8 cellular contexts compared by ENCODE assay signal in the genomic region with DNA sequence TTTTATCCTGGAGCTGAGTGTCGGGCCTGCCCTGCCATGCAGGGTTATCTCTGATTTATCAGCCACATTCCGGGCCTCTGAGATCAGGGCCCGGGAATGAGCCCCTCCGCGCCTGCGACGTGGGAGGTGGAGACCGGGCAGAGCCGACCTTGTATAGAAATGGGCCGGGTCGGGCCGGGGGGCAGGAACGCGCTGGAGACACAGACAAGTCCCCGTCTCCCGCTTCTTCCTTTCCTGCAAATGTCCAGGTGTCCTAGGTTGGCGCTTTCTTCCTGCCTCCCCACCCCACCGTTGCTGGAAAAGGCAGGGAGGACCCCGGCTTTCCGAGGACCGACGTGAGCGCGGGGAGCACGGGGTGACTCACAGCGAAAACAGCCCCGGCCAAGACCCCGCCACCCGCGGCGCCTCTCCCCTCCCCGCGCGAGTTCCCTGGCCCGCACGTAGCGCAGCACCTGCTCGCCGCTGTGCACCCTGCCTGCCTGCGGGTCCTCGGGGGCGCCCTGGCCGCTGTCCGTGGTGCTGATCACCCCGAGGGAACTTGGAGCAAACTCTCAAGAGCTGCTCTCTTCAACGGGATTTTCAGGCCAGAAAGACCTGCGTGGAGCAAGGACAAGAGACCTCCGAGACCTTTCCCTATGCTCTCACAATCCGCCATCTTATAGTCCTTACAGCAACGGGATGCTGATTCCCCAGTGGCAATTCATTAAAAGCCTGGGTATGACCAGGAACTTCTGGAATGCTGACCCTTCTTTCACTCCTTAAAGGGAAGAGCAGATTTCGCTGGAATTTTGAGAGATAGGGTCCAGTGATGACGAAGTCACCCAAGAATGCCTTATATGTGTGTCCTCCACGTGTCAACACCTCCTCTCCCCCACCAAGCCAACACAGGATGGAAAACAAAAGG. TPM values are rescaled to one million over a fixed set of nuclear protein-coding genes. Genes with fewer than 3 reads are reported as not detected.
DNase-seq lines count a peak whose midpoint lies in the region; ATAC-seq and TF ChIP-seq lines count a peak whose summit lies in the region.

No MANE protein-coding gene starts in this region.

- no peak overlapping the region for H3K4me3 ChIP-seq in mucosa of descending colon
- peak overlapping the region in 2 of 59 donors; percentile 2 to 4 for H3K4me3 ChIP-seq in dorsolateral prefrontal cortex

- H3K27me3 ChIP-seq in CD4-positive, alpha-beta T cell (ENCODE audit: control insufficient read depth, insufficient read depth, low read length), result peaks cover 75% of the 10 kb centered on the region
- H3K27me3 ChIP-seq in dorsolateral prefrontal cortex, result peaks cover 0 to 43% (median 26%) of the 10 kb centered on the region in 45 donors

- POLR2A ChIA-PET in CD4-positive, alpha-beta T cell (lab: Charles Lee), result no interaction called here

- H3K4me1 Mint-ChIP-seq in CD4-positive, alpha-beta T cell (ENCODE audit: low read depth), result no peaks in the 10 kb centered on the region
- no peaks in the 10 kb centered on the region for H3K4me1 Mint-ChIP-seq in stimulated activated memory B cell treated with anti-CD40 and anti-IgM and Interleukin-4, amounts not matched to agents 10 μg/mL and 1 μg/mL and 100 μg/mL, for 72 hours

- H3K36me3 ChIP-seq in mucosa of descending colon (ENCODE audit: low read depth), result no peaks in the 10 kb centered on the region

- no peak overlapping the region for H3K4me3 Mint-ChIP-seq in CD4-positive, alpha-beta T cell
- no peak overlapping the region for H3K4me3 Mint-ChIP-seq in stimulated activated memory B cell treated with anti-CD40 and anti-IgM and Interleukin-4, amounts not matched to agents 10 μg/mL and 1 μg/mL and 100 μg/mL, for 72 hours

- TF ChIP-seq CTCF in CD4-positive, alpha-beta T cell (IDR thresholded peaks at IDR 0.05), result no peak
- TF ChIP-seq CTCF in mucosa of descending colon (IDR thresholded peaks at IDR 0.05), result no peak
- peak in 1 of 56 donors; percentile 3 for TF ChIP-seq CTCF in dorsolateral prefrontal cortex (IDR thresholded peaks at IDR 0.05 in 54 of 56, conservative IDR thresholded peaks at IDR 0.05 in 2 of 56; ENCODE audit: low read depth in 1 of 56, partially characterized antibody in 56 of 56)

- peak; percentile 94 for ATAC-seq in CD4-positive, alpha-beta T cell (ENCODE audit: poor library complexity)
- ATAC-seq in mucosa of descending colon (peak; percentile 73), GM19467 (IDR thresholded peaks at IDR 0.05; ENCODE audit: unreplicated experiment) (no peak)
- ATAC-seq in stimulated activated memory B cell treated with anti-CD40 and anti-IgM and Interleukin-4, amounts not matched to agents 10 μg/mL and 1 μg/mL and 100 μg/mL, for 72 hours, result peak; percentile 64

- H3K27ac Mint-ChIP-seq in CD4-positive, alpha-beta T cell, result no peak overlapping the region
- no peak overlapping the region for H3K27ac Mint-ChIP-seq in stimulated activated memory B cell treated with anti-CD40 and anti-IgM and Interleukin-4, amounts not matched to agents 10 μg/mL and 1 μg/mL and 100 μg/mL, for 72 hours

- peak; percentile 41 to 72 (median 62) for DNase-seq in CD4-positive, alpha-beta T cell
- DNase-seq in KG1 (lab: John Stamatoyannopoulos, UW) (peak; percentile 25), mucosa of descending colon (peak in 2 of 3 donors; percentile 63 to 65), dorsolateral prefrontal cortex (no peak)
- peak; percentile 47 to 51 for DNase-seq in activated CD4-positive, alpha-beta T cell treated with anti-CD3 and anti-CD28 coated beads for 4 hours
- peak; percentile 59 for DNase-seq in effector CD8-positive, alpha-beta T cell (lab: John Stamatoyannopoulos, UW)

- H3K27me3 Mint-ChIP-seq in CD4-positive, alpha-beta T cell, result peaks cover 75% of the 10 kb centered on the region
- H3K27me3 Mint-ChIP-seq in stimulated activated memory B cell treated with anti-CD40 and anti-IgM and Interleukin-4, amounts not matched to agents 10 μg/mL and 1 μg/mL and 100 μg/mL, for 72 hours, result peaks cover 75% of the 10 kb centered on the region

- no peaks in the 10 kb centered on the region for H3K9me3 Mint-ChIP-seq in CD4-positive, alpha-beta T cell
- no peaks in the 10 kb centered on the region for H3K9me3 Mint-ChIP-seq in stimulated activated memory B cell treated with anti-CD40 and anti-IgM and Interleukin-4, amounts not matched to agents 10 μg/mL and 1 μg/mL and 100 μg/mL, for 72 hours

- no peaks in the 10 kb centered on the region for H3K36me3 Mint-ChIP-seq in CD4-positive, alpha-beta T cell (ENCODE audit: low read depth)
- H3K36me3 Mint-ChIP-seq in stimulated activated memory B cell treated with anti-CD40 and anti-IgM and Interleukin-4, amounts not matched to agents 10 μg/mL and 1 μg/mL and 100 μg/mL, for 72 hours, result no peaks in the 10 kb centered on the region

- no peaks in the 10 kb centered on the region for H3K4me1 ChIP-seq in mucosa of descending colon (ENCODE audit: low read depth)

- no peaks in the 10 kb centered on the region for H3K9me3 ChIP-seq in CD4-positive, alpha-beta T cell (ENCODE audit: control insufficient read depth, low read length)
- H3K9me3 ChIP-seq in mucosa of descending colon, result no peaks in the 10 kb centered on the region

- intact Hi-C loops in CD4-positive, alpha-beta T cell (cut with DNase I, micrococcal nuclease), result loop anchor here in 1 of 2 experiments (5.0 kb wide), 1 partner anchor 48 kb away; no protein-coding TSS in a partner anchor
- intact Hi-C loops in mucosa of descending colon (cut with DNase I, micrococcal nuclease) (no loop called here), dorsolateral prefrontal cortex (cut with DNase I) (loop anchor here in 1 of 2 donors (5.0 kb wide), 1 partner anchor 33 kb away; no protein-coding TSS in a partner anchor)

- H3K27ac ChIP-seq in CD4-positive, alpha-beta T cell (ENCODE audit: low read depth, low read length), result no peak overlapping the region
- no peak overlapping the region for H3K27ac ChIP-seq in dorsolateral prefrontal cortex

- CTCF ChIA-PET in CD4-positive, alpha-beta T cell (lab: Charles Lee), result interaction anchor here (1.4 kb wide), 1 partner anchor 10 kb away, joined by 3 read pairs; no protein-coding TSS in a partner anchor

RNA-seq across cellular contexts. Expression of a gene that starts 0.5 kb away (rescaled TPM):
- total RNA-seq in CD4-positive, alpha-beta T cell, result not detected
- total RNA-seq in mucosa of descending colon (not detected), dorsolateral prefrontal cortex (1 to 10 TPM in 2 of 120 experiments, under 1 TPM in 5, not detected in 113; 0.70 to 1.4 (median 0.84) TPM)

RNA-seq across cellular contexts. Expression of a gene that starts 11.6 kb away (rescaled TPM):
- not detected for total RNA-seq in CD4-positive, alpha-beta T cell
- total RNA-seq in mucosa of descending colon (1 to 10 TPM in 1 of 3 donors, under 1 TPM in 1, not detected in 1; 0.35 to 2.0 TPM), dorsolateral prefrontal cortex (1 to 10 TPM in 97 of 120 experiments, under 1 TPM in 14, not detected in 9; 0.58 to 9.9 (median 1.9) TPM)

RNA-seq across cellular contexts. Expression of a gene that starts 53.2 kb away (rescaled TPM):
- total RNA-seq in CD4-positive, alpha-beta T cell, result 10 to 100 TPM; 10.9 to 11.2 TPM
- 10 to 100 TPM; 20.8 to 29.7 (median 24.3) TPM for total RNA-seq in mucosa of descending colon
- 10 to 100 TPM; 51.7 to 92.9 (median 69.7) TPM for total RNA-seq in dorsolateral prefrontal cortex

RNA-seq across cellular contexts. Expression of a gene that starts 53.5 kb away (rescaled TPM):
- 10 to 100 TPM; 30.8 to 31.3 TPM for total RNA-seq in CD4-positive, alpha-beta T cell
- total RNA-seq in mucosa of descending colon (10 to 100 TPM; 36.6 to 43.2 (median 42.5) TPM), dorsolateral prefrontal cortex (10 to 100 TPM; 31.4 to 70.6 (median 41.5) TPM)

Comparison
In these comparisons a context has a peak if more than half of its experiments do, and no peak if none do; other contexts are left out.
1. DNase-seq: peak in CD4-positive, alpha-beta T cell (10 of 10), KG1 (single experiment), activated CD4-positive, alpha-beta T cell treated with anti-CD3 and anti-CD28 coated beads for 4 hours (2 of 2), effector CD8-positive, alpha-beta T cell (single experiment) and mucosa of descending colon (2 of 3); none in dorsolateral prefrontal cortex (0 of 10).